1 cellular context compared by ENCODE assay signal in genomic region chr3:8336456-8336855, GRCh38.
TF ChIP-seq lines count a peak whose summit lies in the region.

No MANE protein-coding gene starts in this region.

TF ChIP-seq in WTC11, 78 proteins besides CTCF, POLR2A, EP300 and RAD21 (continued from another document):
- TF ChIP-seq ZNF532 (CRISPR knock-in tag; IDR thresholded peaks at IDR 0.05; ENCODE audit: borderline replicate concordance) (no peak), MLX (CRISPR knock-in tag; IDR thresholded peaks at IDR 0.05) (no peak)
TF ChIP-seq in WTC11: peak in this region for 0.
